In the genomic region with DNA sequence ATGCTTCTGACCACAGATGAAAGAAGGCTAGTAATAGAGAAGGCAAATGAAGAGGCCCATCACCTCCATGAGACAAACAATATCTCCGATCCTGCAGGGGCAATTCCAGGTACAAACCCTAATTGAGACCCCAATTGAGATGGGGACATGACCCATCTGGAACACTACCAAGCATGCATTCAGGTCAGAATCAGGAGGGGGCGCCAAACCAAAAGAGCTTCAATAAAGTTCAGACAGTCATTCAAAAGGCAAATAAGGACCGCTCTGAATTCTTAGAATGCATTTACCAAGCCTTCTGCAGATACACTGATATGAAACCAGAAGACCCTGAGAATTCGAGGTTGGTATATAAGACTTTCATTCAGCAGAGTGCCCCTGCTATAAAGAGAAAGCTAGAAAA, we compare ENCODE assay signal across 11 cellular contexts. TPM values are rescaled to one million over a fixed set of nuclear protein-coding genes. Genes with fewer than 3 reads are reported as not detected.
DNase-seq lines count a peak whose midpoint lies in the region; ATAC-seq and TF ChIP-seq lines count a peak whose summit lies in the region.
"Had no signal": no experiment of that assay in that cellular context is flagged by ENCODE, and none has a peak within 500 bp of the region (broad histone marks: within the 10 kb centered on the region; RNA-seq: fewer than 3 reads in every experiment).

No MANE protein-coding gene starts in this region.

- intact Hi-C loops in left lung (cut with DNase I), result no loop called here

- H3K9me3 ChIP-seq in left lung, result peaks cover under 1 to 3% of the 10 kb centered on the region in 2 donors
- H3K9me3 ChIP-seq: vagina had no signal

- no peaks in the 10 kb centered on the region for H3K27me3 ChIP-seq in left lung
- H3K27me3 ChIP-seq: vagina had no signal

- no peaks in the 10 kb centered on the region for H3K4me1 ChIP-seq in left lung
- H3K4me1 ChIP-seq: vagina had no signal

- no peak overlapping the region for H3K27ac ChIP-seq in C4-2B
- no peak overlapping the region for H3K27ac ChIP-seq in left lung
- H3K27ac ChIP-seq: vagina had no signal

- H3K4me3 ChIP-seq in left lung, result no peak overlapping the region
- H3K4me3 ChIP-seq: vagina had no signal

- TF ChIP-seq CTCF in C4-2B (conservative IDR thresholded peaks at IDR 0.05) (peak; percentile 31), left lung (IDR thresholded peaks at IDR 0.05) (peak; percentile 19 to 32)

- no peaks in the 10 kb centered on the region for H3K36me3 ChIP-seq in left lung
- H3K36me3 ChIP-seq: vagina had no signal

- peak; percentile 9 for DNase-seq in HuH-7 (ENCODE audit: low spot score)
- peak; percentile 5 to 8 for DNase-seq in activated CD4-positive, alpha-beta T cell treated with anti-CD3 and anti-CD28 coated beads, Interleukin-2, amount 50 U/mL, for 4 hours
- DNase-seq in left lung, result no peak
- no peak for DNase-seq in SW 1271 (lab: John Stamatoyannopoulos, UW)
- DNase-seq in RKO (ENCODE audit: low spot score), result no peak
- DNase-seq in NCI-H128 (lab: John Stamatoyannopoulos, UW; ENCODE audit: unreplicated experiment), result no peak
- DNase-seq: activated naive CD8-positive, alpha-beta T cell treated with anti-CD3 and anti-CD28 coated beads, Interleukin-2, amount 10 ng/mL, durations not matched to agents 7 days and 5 days; NCI-H82 had no signal

- peak; percentile 39 for ATAC-seq in left lung
- ATAC-seq in HG03439 (IDR thresholded peaks at IDR 0.05; ENCODE audit: unreplicated experiment), result no peak

RNA-seq across cellular contexts. Expression of a gene that starts 10.2 kb away (rescaled TPM):
- not detected for total RNA-seq in left lung
- total RNA-seq: activated naive CD8-positive, alpha-beta T cell treated with anti-CD3 and anti-CD28 coated beads, Interleukin-2, amount 10 ng/mL, durations not matched to agents 7 days and 5 days; vagina had no signal

RNA-seq across cellular contexts. Expression of a gene that starts 12.3 kb away (rescaled TPM):
- not detected for total RNA-seq in left lung
- total RNA-seq: activated naive CD8-positive, alpha-beta T cell treated with anti-CD3 and anti-CD28 coated beads, Interleukin-2, amount 10 ng/mL, durations not matched to agents 7 days and 5 days; vagina had no signal

RNA-seq across cellular contexts. Expression of a gene that starts 23.1 kb away (rescaled TPM):
- 10 to 100 TPM; 14.7 to 20.6 TPM for total RNA-seq in left lung

RNA-seq across cellular contexts. Expression of a gene that starts 44.7 kb away (rescaled TPM):
- total RNA-seq in left lung, result 1,000 to 10,000 TPM in 1 of 2 donors, 100 to 1,000 TPM in 1; 518 to 1,326 TPM

Comparison
In these comparisons a context has a peak if more than half of its experiments do, and no peak if none do; other contexts are left out.
1. DNase-seq: peak in HuH-7 (single experiment) and activated CD4-positive, alpha-beta T cell treated with anti-CD3 and anti-CD28 coated beads, Interleukin-2, amount 50 U/mL, for 4 hours (2 of 2); none in left lung (0 of 2), SW 1271 (0 of 2), RKO (single experiment) and NCI-H128 (single experiment).